8 cellular contexts compared by ENCODE assay signal in genomic region chrX:54045563-54046228, GRCh38. TPM values are rescaled to one million over a fixed set of nuclear protein-coding genes. Genes with fewer than 3 reads are reported as not detected.
DNase-seq lines count a peak whose midpoint lies in the region; ATAC-seq and TF ChIP-seq lines count a peak whose summit lies in the region.

No MANE protein-coding gene starts in this region.

- no peak for TF ChIP-seq POLR2A in thyroid gland (IDR thresholded peaks at IDR 0.05)

- peak overlapping the region; percentile 89 for H3K4me3 Mint-ChIP-seq in activated naive CD4-positive, alpha-beta T cell treated with anti-CD3 and anti-CD28 coated beads for 36 hours

- CTCF ChIA-PET in activated naive CD4-positive, alpha-beta T cell treated with anti-CD3 and anti-CD28 coated beads for 36 hours (lab: Charles Lee) = no interaction called here
- CTCF ChIA-PET in PC-3 (lab: Charles Lee) = no interaction called here

- WGBS in thyroid gland, 2 donors = 58 to 62% methylated on average over 12 of the region's 12 CpGs

- H3K36me3 Mint-ChIP-seq in activated naive CD4-positive, alpha-beta T cell treated with anti-CD3 and anti-CD28 coated beads for 36 hours (ENCODE audit: low read depth) = peaks cover 9% of the 10 kb centered on the region

- BruUV-seq in PC-3 (replicated peaks; lab: Mats Ljungman, UMichigan) = no TSS peak

- H3K9ac ChIP-seq in PC-3 (ENCODE audit: low read length) (no peak overlapping the region), iPS-18a (ENCODE audit: low read length) (no peak overlapping the region)

- no peaks in the 10 kb centered on the region for H3K27me3 Mint-ChIP-seq in activated naive CD4-positive, alpha-beta T cell treated with anti-CD3 and anti-CD28 coated beads for 36 hours (ENCODE audit: low read depth)

- peak overlapping the region; percentile 87 for H3K4me2 ChIP-seq in PC-3 (ENCODE audit: low read length)

- H3K27ac Mint-ChIP-seq in activated naive CD4-positive, alpha-beta T cell treated with anti-CD3 and anti-CD28 coated beads for 36 hours = peak overlapping the region; percentile 95

- H3K27ac ChIP-seq in PC-3 (ENCODE audit: low read length) (peak overlapping the region; percentile 94; the same call in 1 of the 2 replicates), iPS-18a (ENCODE audit: low read length) (no peak overlapping the region), thyroid gland (peak overlapping the region in 2 of 3 donors; percentile 86)

- H3K27me3 ChIP-seq in PC-3 (ENCODE audit: low read length) (no peaks in the 10 kb centered on the region), iPS-18a (ENCODE audit: control insufficient read depth, insufficient read depth, low read length) (no peaks in the 10 kb centered on the region), thyroid gland (no peaks in the 10 kb centered on the region)

- TF ChIP-seq CTCF in PC-3 (conservative IDR thresholded peaks at IDR 0.05; ENCODE audit: low read depth, low read length) = no peak
- no peak for TF ChIP-seq CTCF in thyroid gland (IDR thresholded peaks at IDR 0.05)

- POLR2A ChIA-PET in PC-3 (lab: Charles Lee; ENCODE audit: unreplicated experiment) = no interaction called here

- H3K79me2 ChIP-seq in PC-3 (ENCODE audit: low read length) = peaks cover 26% of the 10 kb centered on the region

- H3K36me3 ChIP-seq in PC-3 (ENCODE audit: low read depth, low read length) (peaks cover 8% of the 10 kb centered on the region), iPS-18a (ENCODE audit: control insufficient read depth, low read depth, low read length) (peaks cover 7% of the 10 kb centered on the region), thyroid gland (peaks cover 0 to 3% of the 10 kb centered on the region in 2 donors)

- peaks cover 16% of the 10 kb centered on the region for H3K4me1 Mint-ChIP-seq in activated naive CD4-positive, alpha-beta T cell treated with anti-CD3 and anti-CD28 coated beads for 36 hours (ENCODE audit: low read depth)

- no peaks in the 10 kb centered on the region for H4K20me1 ChIP-seq in PC-3 (ENCODE audit: low read length)

- no peak overlapping the region for H2AFZ ChIP-seq in PC-3 (ENCODE audit: low read length)

- H3K4me3 ChIP-seq in PC-3 (ENCODE audit: low read length) (peak overlapping the region; percentile 83; the same call in 1 of the 2 replicates), iPS-18a (ENCODE audit: low read length) (peak overlapping the region; percentile 47), thyroid gland (replicated peaks in 1 of 3) (no peak overlapping the region)

- H3K4me1 ChIP-seq in PC-3 (ENCODE audit: insufficient read depth, low read length) = peaks cover 24% of the 10 kb centered on the region
- no peaks in the 10 kb centered on the region for H3K4me1 ChIP-seq in iPS-18a (ENCODE audit: control insufficient read depth, low read depth, low read length)
- H3K4me1 ChIP-seq in thyroid gland = peaks cover 0 to 6% of the 10 kb centered on the region in 2 donors

- H3K9me2 ChIP-seq in PC-3 (replicated peaks; ENCODE audit: low read length) = no peaks in the 10 kb centered on the region

- no peak for ATAC-seq in PC-3

- no peak for DNase-seq in activated naive CD4-positive, alpha-beta T cell treated with anti-CD3 and anti-CD28 coated beads for 36 hours
- no peak for DNase-seq in activated naive CD4-positive, alpha-beta T cell treated with Interleukin-2 at 50 U/mL for 16 hours
- DNase-seq in PC-3 = no peak
- peak; percentile 38 to 49 for DNase-seq in thyroid gland
- no peak for DNase-seq in NCI-H187 treated with DMSO at 0.1 percent for 48 hours (lab: John Stamatoyannopoulos, UW)
- no peak for DNase-seq in nucleus accumbens (lab: John Stamatoyannopoulos, UW)
- no peak for DNase-seq in posterior cingulate gyrus

- H3K9me3 Mint-ChIP-seq in activated naive CD4-positive, alpha-beta T cell treated with anti-CD3 and anti-CD28 coated beads for 36 hours = no peaks in the 10 kb centered on the region

- H3F3A ChIP-seq in PC-3 (ENCODE audit: low read length, unreplicated experiment) = no peaks in the 10 kb centered on the region

- H3K9me3 ChIP-seq in PC-3 (ENCODE audit: low read length) = no peaks in the 10 kb centered on the region
- H3K9me3 ChIP-seq in iPS-18a (ENCODE audit: control insufficient read depth, low read depth, low read length) = peaks cover 3% of the 10 kb centered on the region
- no peaks in the 10 kb centered on the region for H3K9me3 ChIP-seq in thyroid gland

- intact Hi-C loops in activated naive CD4-positive, alpha-beta T cell treated with anti-CD3 and anti-CD28 coated beads for 36 hours (cut with micrococcal nuclease) = loop anchor here (1.0 to 10.0 kb wide), 2 partner anchors 313 to 821 kb away; partner anchors contain the start of genes KDM5C and WNK3
- intact Hi-C loops in PC-3 (cut with micrococcal nuclease) = loop anchor here (10.0 kb wide), 1 partner anchor 959 kb away; the partner anchor contains the start of gene APEX2
- intact Hi-C loops in thyroid gland (cut with DNase I) = no loop called here
- intact Hi-C loops in posterior cingulate gyrus (cut with DNase I) = loop anchor here (10.0 kb wide), 2 partner anchors 139 to 361 kb away; partner anchors contain the start of genes FAM120C and HUWE1

RNA-seq across cellular contexts. Expression of gene PHF8, which starts 1.4 kb away (rescaled TPM):
- 10 to 100 TPM; 51.7 to 53.2 TPM for total RNA-seq in activated naive CD4-positive, alpha-beta T cell treated with anti-CD3 and anti-CD28 coated beads for 36 hours
- total RNA-seq in PC-3 (2014; rRNA removed) (19.4 and 33.7 TPM in 2 replicates), thyroid gland (10 to 100 TPM; 30.4 to 89.5 (median 36.3) TPM)

Comparison
In these comparisons a context has a peak if more than half of its experiments do, and no peak if none do; other contexts are left out.
1. DNase-seq: peak in thyroid gland (2 of 2); none in activated naive CD4-positive, alpha-beta T cell treated with anti-CD3 and anti-CD28 coated beads for 36 hours (single experiment), activated naive CD4-positive, alpha-beta T cell treated with Interleukin-2 at 50 U/mL for 16 hours (single experiment), PC-3 (single experiment), NCI-H187 treated with DMSO at 0.1 percent for 48 hours (single experiment), nucleus accumbens (0 of 56) and posterior cingulate gyrus (0 of 10).
2. H3K4me3 ChIP-seq: peak in PC-3 (single experiment) and iPS-18a (single experiment); none in thyroid gland (0 of 3).